ENCODE assay signal across 9 cellular contexts in genomic region chr4:77433102-77433733, GRCh38.
A peak's percentile ranks its signal among the peaks of the same experiment; 100 is the strongest.
DNase-seq lines count a peak whose midpoint lies in the region; ATAC-seq and TF ChIP-seq lines count a peak whose summit lies in the region.
"Had no signal": no experiment of that assay in that cellular context is flagged by ENCODE, and none has a peak within 500 bp of the region (broad histone marks: within the 10 kb centered on the region; RNA-seq: fewer than 3 reads in every experiment).

No MANE protein-coding gene starts in this region.

- peak; percentile 87 for ATAC-seq in GM18505 (IDR thresholded peaks at IDR 0.05; ENCODE audit: unreplicated experiment)
- peak; percentile 91 for ATAC-seq in HG02943 (IDR thresholded peaks at IDR 0.05; ENCODE audit: low read depth, unreplicated experiment)
- ATAC-seq in gastroesophageal sphincter = no peak
- ATAC-seq in psoas muscle = peak; percentile 57 to 87 (median 68)

- H3K4me3 Mint-ChIP-seq in CD14-positive monocyte = no peak overlapping the region
- H3K4me3 Mint-ChIP-seq: T-helper 1 cell treated with Interleukin-12 subunit alpha and Interleukin-12 subunit beta and Interleukin-4 antibody, amounts not matched to agents 30 μg/mL and 1 μg/mL, for 36 hours had no signal

- H3K27me3 Mint-ChIP-seq in CD14-positive monocyte (ENCODE audit: low read depth in 3 of 3) = peaks cover 0 to 2% (median 0%) of the 10 kb centered on the region in 3 donors

- intact Hi-C loops in CD14-positive monocyte (cut with micrococcal nuclease) = no loop called here
- intact Hi-C loops in psoas muscle (cut with DNase I) = loop anchor here (2.0 to 5.0 kb wide), 3 partner anchors 46 to 191 kb away; no protein-coding TSS in a partner anchor

- peaks cover 3% of the 10 kb centered on the region for H3K27me3 ChIP-seq in WERI-Rb-1 (ENCODE audit: insufficient read depth, low read depth, severe bottlenecking)
- no peaks in the 10 kb centered on the region for H3K27me3 ChIP-seq in gastroesophageal sphincter
- H3K27me3 ChIP-seq in psoas muscle (ENCODE audit: insufficient read depth in 3 of 3, low read length in 2 of 3) = no peaks in the 10 kb centered on the region

- H3K36me3 ChIP-seq in WERI-Rb-1 (no peaks in the 10 kb centered on the region), gastroesophageal sphincter (no peaks in the 10 kb centered on the region), psoas muscle (ENCODE audit: insufficient read depth in 1 of 2, low read depth in 1 of 2) (no peaks in the 10 kb centered on the region)

- H3K36me3 Mint-ChIP-seq in CD14-positive monocyte = no peaks in the 10 kb centered on the region

- peak; percentile 29 for TF ChIP-seq CTCF in CD14-positive monocyte (IDR thresholded peaks at IDR 0.05)
- peak; percentile 63; the same call in 1 of the 2 replicates for TF ChIP-seq CTCF in WERI-Rb-1 (IDR thresholded peaks at IDR 0.05; ENCODE audit: low read depth, low read length)
- TF ChIP-seq CTCF in gastroesophageal sphincter (IDR thresholded peaks at IDR 0.05) = peak in 3 of 4 experiments; percentile 54 to 59 (median 55)
- TF ChIP-seq CTCF in psoas muscle (IDR thresholded peaks at IDR 0.05) = peak; percentile 54

- peaks cover 8% of the 10 kb centered on the region for H3K4me1 Mint-ChIP-seq in CD14-positive monocyte

- H3K27ac ChIP-seq in WERI-Rb-1 (no peak overlapping the region), gastroesophageal sphincter (no peak overlapping the region), psoas muscle (no peak overlapping the region)

- H3K4me1 ChIP-seq in gastroesophageal sphincter = peaks cover 2 to 28% (median 5%) of the 10 kb centered on the region in 3 donors
- no peaks in the 10 kb centered on the region for H3K4me1 ChIP-seq in psoas muscle

- no peak for TF ChIP-seq EP300 in gastroesophageal sphincter (IDR thresholded peaks at IDR 0.05)

- WGBS in gastroesophageal sphincter (ENCODE audit: low coverage in 1 of 2), 2 donors = 12 to 41% methylated on average over 2 of the region's 2 CpGs
- WGBS in psoas muscle, 3 donors = 0 to 3% (median 1%) methylated on average over 2 of the region's 2 CpGs

- no peaks in the 10 kb centered on the region for H3K9me3 Mint-ChIP-seq in CD14-positive monocyte
- H3K9me3 Mint-ChIP-seq: T-helper 1 cell treated with Interleukin-12 subunit alpha and Interleukin-12 subunit beta and Interleukin-4 antibody, amounts not matched to agents 30 μg/mL and 1 μg/mL, for 36 hours had no signal

- H3K4me3 ChIP-seq in WERI-Rb-1 (ENCODE audit: low read depth, low read length) = no peak overlapping the region
- no peak overlapping the region for H3K4me3 ChIP-seq in gastroesophageal sphincter
- H3K4me3 ChIP-seq in psoas muscle = no peak overlapping the region

- TF ChIP-seq POLR2A in GM18505 (IDR thresholded peaks at IDR 0.05; ENCODE audit: borderline replicate concordance, extremely low read depth, insufficient read depth, insufficient read length) = no peak
- no peak for TF ChIP-seq POLR2A in gastroesophageal sphincter (IDR thresholded peaks at IDR 0.05)

- DNase-seq in CD14-positive monocyte (ENCODE audit: low spot score) (no peak), NCI-H2107 (lab: John Stamatoyannopoulos, UW) (peak; percentile 20), WERI-Rb-1 (peak; percentile 23), psoas muscle (no peak), islet precursor cell (no peak)

- no peaks in the 10 kb centered on the region for H3K9me3 ChIP-seq in WERI-Rb-1 (ENCODE audit: severe bottlenecking)
- no peaks in the 10 kb centered on the region for H3K9me3 ChIP-seq in gastroesophageal sphincter
- H3K9me3 ChIP-seq in psoas muscle = no peaks in the 10 kb centered on the region

- peak overlapping the region in 1 of 7 donors; percentile 50 for H3K27ac Mint-ChIP-seq in CD14-positive monocyte
- H3K27ac Mint-ChIP-seq: T-helper 1 cell treated with Interleukin-12 subunit alpha and Interleukin-12 subunit beta and Interleukin-4 antibody, amounts not matched to agents 30 μg/mL and 1 μg/mL, for 36 hours had no signal

Comparison
In these comparisons a context has a peak if more than half of its experiments do, and no peak if none do; other contexts are left out.
1. DNase-seq: peak in NCI-H2107 (single experiment) and WERI-Rb-1 (single experiment); none in CD14-positive monocyte (single experiment), psoas muscle (0 of 2) and islet precursor cell (single experiment).
2. intact Hi-C loops: an anchor here in psoas muscle (2.0 to 5.0 kb wide); none called in CD14-positive monocyte.
3. Peak in every context shown above with its lines, with median percentiles within 50 percentile points of each other: CTCF ChIP-seq.